Comparison of ENCODE assay signal across 1 cellular context in genomic region chr19:9140159-9140874, GRCh38.
A peak's percentile ranks its signal among the peaks of the same experiment; 100 is the strongest.
TF ChIP-seq lines count a peak whose summit lies in the region.

ZNF317 (plus strand) TSS chr19:9140397; CDS start chr19:9156017, 15,620 bp downstream.

TF ChIP-seq in K562, 482 proteins besides CTCF, POLR2A, EP300 and RAD21 (continued from another document and continues in another):
- no peak for TF ChIP-seq ZNF407 (IDR thresholded peaks at IDR 0.05; ENCODE audit: low read depth)
- no peak for TF ChIP-seq ZNF23 (CRISPR knock-in tag; IDR thresholded peaks at IDR 0.05)
- TF ChIP-seq MLX (CRISPR knock-in tag; conservative IDR thresholded peaks at IDR 0.05), result no peak
- no peak for TF ChIP-seq SRF (CRISPR knock-in tag; IDR thresholded peaks at IDR 0.05)
- TF ChIP-seq ARID2 (IDR thresholded peaks at IDR 0.05), result no peak
- TF ChIP-seq ZNF57 (CRISPR knock-in tag; IDR thresholded peaks at IDR 0.05), result no peak
- no peak for TF ChIP-seq MCM5 (IDR thresholded peaks at IDR 0.05; ENCODE audit: low read depth)
- TF ChIP-seq CEBPG (CRISPR knock-in tag; IDR thresholded peaks at IDR 0.05), result no peak
- TF ChIP-seq CEBPG (tag; conservative IDR thresholded peaks at IDR 0.05 in 1 of 2, IDR thresholded peaks at IDR 0.05 in 1 of 2), result no peak
- no peak for TF ChIP-seq MECOM (CRISPR knock-in tag; IDR thresholded peaks at IDR 0.05)
- peak; percentile 92 for TF ChIP-seq ARHGAP35 (IDR thresholded peaks at IDR 0.05; ENCODE audit: partially characterized antibody)
- no peak for TF ChIP-seq DNMT1 (IDR thresholded peaks at IDR 0.05)
- TF ChIP-seq ZNF766 (CRISPR knock-in tag; conservative IDR thresholded peaks at IDR 0.05), result peak; percentile 53; the same call in 1 of the 2 replicates
- no peak for TF ChIP-seq SMAD3 (CRISPR knock-in tag; conservative IDR thresholded peaks at IDR 0.05)
- no peak for TF ChIP-seq ZNF655 (CRISPR knock-in tag; IDR thresholded peaks at IDR 0.05)
- TF ChIP-seq THRA (IDR thresholded peaks at IDR 0.05), result no peak
- peak; percentile 55 for TF ChIP-seq RBM39 (optimal IDR thresholded peaks at IDR 0.05; ENCODE audit: low read depth, low read length)
- peak; percentile 95 for TF ChIP-seq PRDM10 (IDR thresholded peaks at IDR 0.05; ENCODE audit: partially characterized antibody)
- TF ChIP-seq L3MBTL2 (IDR thresholded peaks at IDR 0.05), result peak; percentile 75; the same call in 1 of the 2 replicates
- TF ChIP-seq E4F1 (CRISPR knock-in tag; IDR thresholded peaks at IDR 0.05; ENCODE audit: borderline replicate concordance), result no peak; the same call in 1 of the 2 replicates
- TF ChIP-seq ZNF830 (CRISPR knock-in tag; IDR thresholded peaks at IDR 0.05), result no peak
- TF ChIP-seq FOXK1 (CRISPR knock-in tag; IDR thresholded peaks at IDR 0.05; ENCODE audit: borderline replicate concordance), result no peak
- no peak for TF ChIP-seq ZNF561 (CRISPR knock-in tag; conservative IDR thresholded peaks at IDR 0.05)
- 0 out of 2 replicates have a peak, but pooled peaks have one; percentile 16 for TF ChIP-seq GATAD2A (IDR thresholded peaks at IDR 0.05)
- TF ChIP-seq IRF2 (CRISPR knock-in tag; IDR thresholded peaks at IDR 0.05), result no peak
- peak; percentile 41; the same call in 1 of the 2 replicates for TF ChIP-seq NR2C2 (CRISPR knock-in tag; IDR thresholded peaks at IDR 0.05)
- TF ChIP-seq NR2C2 (tag; IDR thresholded peaks at IDR 0.05), result peak; percentile 94
- no peak for TF ChIP-seq ZNF780A (CRISPR knock-in tag; IDR thresholded peaks at IDR 0.05)
- TF ChIP-seq KLF6 (CRISPR knock-in tag; IDR thresholded peaks at IDR 0.05; ENCODE audit: borderline replicate concordance), result no peak
- peak; percentile 90 for TF ChIP-seq GABPA (tag; conservative IDR thresholded peaks at IDR 0.05; ENCODE audit: low read depth)
- TF ChIP-seq CCNT2 (IDR thresholded peaks at IDR 0.05; ENCODE audit: borderline replicate concordance, extremely low read depth, insufficient read length, low read depth, low read length), result no peak
- TF ChIP-seq ZNF79 (CRISPR knock-in tag; IDR thresholded peaks at IDR 0.05; ENCODE audit: low read depth), result no peak
- no peak for TF ChIP-seq NR0B1 (IDR thresholded peaks at IDR 0.05; ENCODE audit: partially characterized antibody)
- TF ChIP-seq SMAD4 (CRISPR knock-in tag; conservative IDR thresholded peaks at IDR 0.05), result no peak
- TF ChIP-seq POLR3A (IDR thresholded peaks at IDR 0.05; ENCODE audit: borderline replicate concordance, extremely low read depth, insufficient read depth, insufficient read length), result no peak
